ENCODE assay signal across 12 cellular contexts in the genomic region with DNA sequence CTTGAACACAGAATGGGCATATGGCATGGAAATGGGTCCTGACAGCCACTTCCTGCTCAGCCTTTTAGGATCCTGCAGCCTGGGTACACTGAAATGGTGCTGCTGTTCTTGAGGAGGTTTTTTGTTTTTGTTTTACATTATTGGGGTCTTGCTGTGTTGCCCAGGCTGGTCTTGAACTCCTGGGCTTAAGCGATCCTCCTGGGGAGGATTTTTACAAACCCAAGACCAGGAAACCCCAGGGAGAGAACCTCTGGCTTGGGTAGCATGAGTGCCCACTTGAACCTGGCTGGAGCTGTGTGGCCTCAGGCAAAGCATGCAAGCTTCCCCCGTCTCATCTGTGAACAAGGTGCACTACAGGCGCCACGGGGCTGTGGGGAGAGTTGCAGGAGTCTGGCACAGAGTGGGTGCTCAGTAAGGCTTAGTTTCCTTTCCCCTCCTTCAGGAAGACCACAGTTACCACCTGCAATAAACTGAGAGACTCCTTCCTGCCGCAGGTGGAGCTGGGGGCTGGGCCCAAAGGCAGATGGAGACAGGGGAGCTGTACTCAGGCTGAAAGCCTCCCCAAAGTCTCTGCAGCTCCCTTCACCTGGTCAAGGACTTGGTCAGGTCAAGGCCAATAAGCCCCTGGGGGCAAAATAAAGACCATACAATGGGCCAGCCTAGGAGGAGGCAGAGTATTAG. TPM values are rescaled to one million over a fixed set of nuclear protein-coding genes. Genes with fewer than 3 reads are reported as not detected.
DNase-seq lines count a peak whose midpoint lies in the region; ATAC-seq and TF ChIP-seq lines count a peak whose summit lies in the region.
"Had no signal": no experiment of that assay in that cellular context is flagged by ENCODE, and none has a peak within 500 bp of the region (broad histone marks: within the 10 kb centered on the region; RNA-seq: fewer than 3 reads in every experiment).

No MANE protein-coding gene starts in this region.

- H3K9me3 ChIP-seq in Peyer's patch (no peaks in the 10 kb centered on the region), right lobe of liver (no peaks in the 10 kb centered on the region)
- H3K9me3 ChIP-seq: pancreas had no signal

- H3K27ac ChIP-seq in Peyer's patch (peak overlapping the region in 3 of 4 donors; percentile 6 to 81 (median 70)), right lobe of liver (no peak overlapping the region)
- H3K27ac ChIP-seq: pancreas had no signal

- DNase-seq in Peyer's patch, result peak in 2 of 3 donors; percentile 71 to 79
- DNase-seq in activated T-cell treated with anti-CD3 and anti-CD28 coated beads for 4 hours, result peak; percentile 43
- DNase-seq in right lobe of liver, result no peak
- peak; percentile 18 to 21 for DNase-seq in stimulated activated CD8-positive, alpha-beta memory T cell treated with anti-CD3 and anti-CD28 coated beads, Interleukin-2, amount 100 ng/mL, for 1 hour (ENCODE audit: low read depth in 2 of 2)
- no peak for DNase-seq in GM19240 (ENCODE audit: insufficient read length, low spot score)
- no peak for DNase-seq in midbrain (lab: John Stamatoyannopoulos, UW)
- no peak for DNase-seq in SIG-M5 (lab: John Stamatoyannopoulos, UW)
- DNase-seq: NCI-H1105 treated with DMSO at 0.1 percent for 48 hours, pancreas, SW 1271 had no signal

- H3K27me3 ChIP-seq in Peyer's patch, result no peaks in the 10 kb centered on the region
- H3K27me3 ChIP-seq in right lobe of liver, result no peaks in the 10 kb centered on the region
- H3K27me3 ChIP-seq: pancreas had no signal

- ATAC-seq in right lobe of liver (peak in 3 of 4 donors; percentile 38 to 47 (median 45)), GM21717 (IDR thresholded peaks at IDR 0.05; ENCODE audit: unreplicated experiment) (no peak)

- TF ChIP-seq CTCF in Peyer's patch (IDR thresholded peaks at IDR 0.05), result no peak
- TF ChIP-seq CTCF in right lobe of liver (IDR thresholded peaks at IDR 0.05), result no peak

- H3K4me3 ChIP-seq in Peyer's patch (peak overlapping the region in 3 of 4 donors; percentile 13 to 29 (median 29)), right lobe of liver (no peak overlapping the region)
- H3K4me3 ChIP-seq: pancreas had no signal

- intact Hi-C loops in right lobe of liver (cut with DNase I), result no loop called here

- TF ChIP-seq POLR2A in Peyer's patch (IDR thresholded peaks at IDR 0.05), result no peak
- no peak for TF ChIP-seq POLR2A in right lobe of liver (IDR thresholded peaks at IDR 0.05)

- H3K36me3 ChIP-seq in Peyer's patch (no peaks in the 10 kb centered on the region), right lobe of liver (no peaks in the 10 kb centered on the region)
- H3K36me3 ChIP-seq: pancreas had no signal

- H3K4me1 ChIP-seq in Peyer's patch, result peaks cover 0 to 11% (median 0%) of the 10 kb centered on the region in 4 donors
- no peaks in the 10 kb centered on the region for H3K4me1 ChIP-seq in right lobe of liver
- H3K4me1 ChIP-seq: pancreas had no signal

- 51% methylated on average over 5 of the region's 5 CpGs for WGBS in right lobe of liver (ENCODE audit: insufficient coverage, low coverage, low lambda C conversion rate, missing lambda C conversion rate)

RNA-seq across cellular contexts. Expression of a gene that starts 1.8 kb away (rescaled TPM):
- total RNA-seq in Peyer's patch (1 to 10 TPM; 2.8 to 5.0 (median 3.6) TPM), right lobe of liver (under 1 TPM; 0.18 to 0.50 (median 0.32) TPM)
- total RNA-seq: Daoy had no signal

RNA-seq across cellular contexts. Expression of a gene that starts 38.6 kb away (rescaled TPM):
- 100 to 1,000 TPM in 2 of 4 donors, 10 to 100 TPM in 2; 55.6 to 193 (median 105) TPM for total RNA-seq in Peyer's patch
- 100 to 1,000 TPM in 5 of 6 experiments, 10 to 100 TPM in 1; 78.1 to 232 (median 125) TPM for total RNA-seq in right lobe of liver

Comparison
In these comparisons a context has a peak if more than half of its experiments do, and no peak if none do; other contexts are left out.
1. DNase-seq: peak in Peyer's patch (2 of 3), activated T-cell treated with anti-CD3 and anti-CD28 coated beads for 4 hours (single experiment) and stimulated activated CD8-positive, alpha-beta memory T cell treated with anti-CD3 and anti-CD28 coated beads, Interleukin-2, amount 100 ng/mL, for 1 hour (2 of 2); none in right lobe of liver (0 of 3), GM19240 (single experiment), midbrain (single experiment) and SIG-M5 (single experiment).
2. H3K27ac ChIP-seq: peak in Peyer's patch (3 of 4); none in right lobe of liver (0 of 3).
3. H3K4me3 ChIP-seq: peak in Peyer's patch (3 of 4); none in right lobe of liver (0 of 3).